9 cellular contexts compared by ENCODE assay signal in genomic region chr19:12703056-12703455, GRCh38. TPM values are rescaled to one million over a fixed set of nuclear protein-coding genes. Genes with fewer than 3 reads are reported as not detected.
A peak's percentile ranks its signal among the peaks of the same experiment; 100 is the strongest.
DNase-seq lines count a peak whose midpoint lies in the region; ATAC-seq and TF ChIP-seq lines count a peak whose summit lies in the region.
"Had no signal": no experiment of that assay in that cellular context is flagged by ENCODE, and none has a peak within 500 bp of the region (broad histone marks: within the 10 kb centered on the region; RNA-seq: fewer than 3 reads in every experiment).

No MANE protein-coding gene starts in this region.

- DNase-seq in activated naive CD4-positive, alpha-beta T cell treated with anti-CD3 and anti-CD28 coated beads, Interleukin-2, amount 50 U/mL, for 16 hours = no peak
- DNase-seq in NCI-H2171 treated with DMSO at 0.1 percent for 48 hours (lab: John Stamatoyannopoulos, UW) (peak; percentile 82), mammary epithelial cell (peak; percentile 9), pons (ENCODE audit: low spot score) (no peak), CD1c-positive myeloid dendritic cell (ENCODE audit: extremely low spot score) (no peak)
- no peak for DNase-seq in stimulated activated effector memory CD8-positive, alpha-beta T cell treated with anti-CD3 and anti-CD28 coated beads, Interleukin-12 subunit alpha, Interleukin-12 subunit beta, amount 100 ng/mL, for 72 hours (ENCODE audit: low spot score in 2 of 2)

- CTCF ChIA-PET in mammary epithelial cell (lab: Charles Lee; ENCODE audit: low non-redundant PET) = no interaction called here

- H3K4me2 ChIP-seq in mammary epithelial cell (ENCODE audit: insufficient read depth, low read depth, low read length) = no peak overlapping the region

- no TSS peak for BruUV-seq in mammary epithelial cell (replicated peaks; lab: Mats Ljungman, UMichigan)

- intact Hi-C loops in mammary epithelial cell (cut with micrococcal nuclease) = no loop called here

- H3K27ac Mint-ChIP-seq in activated naive CD4-positive, alpha-beta T cell treated with anti-CD3 and anti-CD28 coated beads, Interleukin-2, amount 50 U/mL, for 24 hours = peak overlapping the region; percentile 30
- no peak overlapping the region for H3K27ac Mint-ChIP-seq in stimulated activated effector memory CD8-positive, alpha-beta T cell treated with anti-CD3 and anti-CD28 coated beads, Interleukin-12 subunit alpha, Interleukin-12 subunit beta, amount 100 ng/mL, for 72 hours

- peaks cover 29% of the 10 kb centered on the region for H3K36me3 ChIP-seq in mammary epithelial cell (ENCODE audit: insufficient read depth, low read length)

- WGBS in mammary epithelial cell (ENCODE audit: low coverage, missing lambda C conversion rate) = 59% methylated on average over 9 of the region's 9 CpGs

- H3K27ac ChIP-seq in mammary epithelial cell (ENCODE audit: insufficient read depth, low read depth, low read length) = no peak overlapping the region

- no peak for TF ChIP-seq CTCF in mammary epithelial cell (conservative IDR thresholded peaks at IDR 0.05 in 1 of 2, IDR thresholded peaks at IDR 0.05 in 1 of 2; ENCODE audit: extremely low read depth in 1 of 2, insufficient read depth in 1 of 2, low read depth in 1 of 2, low read length in 2 of 2)

- peaks cover 10% of the 10 kb centered on the region for H3K79me2 ChIP-seq in mammary epithelial cell (ENCODE audit: insufficient read depth, low read length)

- peaks cover 8% of the 10 kb centered on the region for H3K36me3 Mint-ChIP-seq in activated naive CD4-positive, alpha-beta T cell treated with anti-CD3 and anti-CD28 coated beads, Interleukin-2, amount 50 U/mL, for 24 hours
- peaks cover 97% of the 10 kb centered on the region for H3K36me3 Mint-ChIP-seq in stimulated activated effector memory CD8-positive, alpha-beta T cell treated with anti-CD3 and anti-CD28 coated beads, Interleukin-12 subunit alpha, Interleukin-12 subunit beta, amount 100 ng/mL, for 72 hours

- H3K4me3 ChIP-seq in mammary epithelial cell (replicated peaks in 1 of 3; ENCODE audit: insufficient read depth in 1 of 3, low read depth in 2 of 3, low read length in 3 of 3) = no peak overlapping the region

- H3K27me3 ChIP-seq in mammary epithelial cell (ENCODE audit: insufficient read depth, low read length) = no peaks in the 10 kb centered on the region

- H2AFZ ChIP-seq in mammary epithelial cell (ENCODE audit: low read depth, low read length) = no peak overlapping the region

- peaks cover 6% of the 10 kb centered on the region for H3K4me1 Mint-ChIP-seq in activated naive CD4-positive, alpha-beta T cell treated with anti-CD3 and anti-CD28 coated beads, Interleukin-2, amount 50 U/mL, for 24 hours
- H3K4me1 Mint-ChIP-seq in stimulated activated effector memory CD8-positive, alpha-beta T cell treated with anti-CD3 and anti-CD28 coated beads, Interleukin-12 subunit alpha, Interleukin-12 subunit beta, amount 100 ng/mL, for 72 hours = peaks cover 3% of the 10 kb centered on the region

- no peak overlapping the region for H3K4me3 Mint-ChIP-seq in activated naive CD4-positive, alpha-beta T cell treated with anti-CD3 and anti-CD28 coated beads, Interleukin-2, amount 50 U/mL, for 24 hours
- no peak overlapping the region for H3K4me3 Mint-ChIP-seq in stimulated activated effector memory CD8-positive, alpha-beta T cell treated with anti-CD3 and anti-CD28 coated beads, Interleukin-12 subunit alpha, Interleukin-12 subunit beta, amount 100 ng/mL, for 72 hours

- H3K9me3 ChIP-seq in mammary epithelial cell (replicated peaks; ENCODE audit: insufficient read depth, low read length) = no peaks in the 10 kb centered on the region

- H4K20me1 ChIP-seq in mammary epithelial cell (ENCODE audit: insufficient read depth, low read length) = no peaks in the 10 kb centered on the region

- H3K4me1 ChIP-seq in mammary epithelial cell (ENCODE audit: insufficient read depth, low read length) = no peaks in the 10 kb centered on the region

- dilution Hi-C loops in mammary epithelial cell (cut with HindIII; ENCODE audit: low sequenced_read_pairs) = loop anchor here (5.0 kb wide), 2 partner anchors 59 to 104 kb away; partner anchors contain the start of gene RNASEH2A

- H3K9me3 Mint-ChIP-seq in activated naive CD4-positive, alpha-beta T cell treated with anti-CD3 and anti-CD28 coated beads, Interleukin-2, amount 50 U/mL, for 24 hours = no peaks in the 10 kb centered on the region
- H3K9me3 Mint-ChIP-seq in stimulated activated effector memory CD8-positive, alpha-beta T cell treated with anti-CD3 and anti-CD28 coated beads, Interleukin-12 subunit alpha, Interleukin-12 subunit beta, amount 100 ng/mL, for 72 hours = no peaks in the 10 kb centered on the region

- no peaks in the 10 kb centered on the region for H3K27me3 Mint-ChIP-seq in activated naive CD4-positive, alpha-beta T cell treated with anti-CD3 and anti-CD28 coated beads, Interleukin-2, amount 50 U/mL, for 24 hours

- in situ Hi-C loops in mammary epithelial cell (cut with MboI; ENCODE audit: low sequenced_read_pairs in 2 of 2) = no loop called here

- ATAC-seq in stimulated activated effector memory CD8-positive, alpha-beta T cell treated with anti-CD3 and anti-CD28 coated beads, Interleukin-12 subunit alpha, Interleukin-12 subunit beta, amount 100 ng/mL, for 72 hours = peak; percentile 43
- no peak for ATAC-seq in HG03460 (IDR thresholded peaks at IDR 0.05; ENCODE audit: unreplicated experiment)

- no peak overlapping the region for H3K9ac ChIP-seq in mammary epithelial cell (ENCODE audit: insufficient read depth, low read length)

RNA-seq across cellular contexts. Expression of gene FBXW9, which starts 6.6 kb away (rescaled TPM):
- 10 to 100 TPM; 13.7 to 14.8 TPM for total RNA-seq in mammary epithelial cell
- 14.4 TPM for polyA plus RNA-seq in mammary epithelial cell
- polyA minus RNA-seq in mammary epithelial cell = 6.5 TPM

RNA-seq across cellular contexts. Expression of gene GNG14, which starts 15.3 kb away (rescaled TPM):
- not detected for total RNA-seq in mammary epithelial cell
- not detected for polyA plus RNA-seq in mammary epithelial cell
- not detected for polyA minus RNA-seq in mammary epithelial cell
- total RNA-seq: myocyte had no signal

RNA-seq across cellular contexts. Expression of gene TNPO2, which starts 20.7 kb away (rescaled TPM):
- total RNA-seq in mammary epithelial cell = 100 to 1,000 TPM in 1 of 2 donors, 10 to 100 TPM in 1; 73.0 to 104 TPM
- 118 TPM for polyA plus RNA-seq in mammary epithelial cell
- polyA minus RNA-seq in mammary epithelial cell = 185 TPM

RNA-seq across cellular contexts. Expression of gene DHPS, which starts 21.4 kb away (rescaled TPM):
- 10 to 100 TPM; 46.5 to 73.8 TPM for total RNA-seq in mammary epithelial cell
- 69.0 TPM for polyA plus RNA-seq in mammary epithelial cell
- 86.4 TPM for polyA minus RNA-seq in mammary epithelial cell

RNA-seq across cellular contexts. Expression of gene TRIR, which starts 31.4 kb away (rescaled TPM):
- 100 to 1,000 TPM; 102 to 138 TPM for total RNA-seq in mammary epithelial cell
- 170 TPM for polyA plus RNA-seq in mammary epithelial cell
- 88.9 TPM for polyA minus RNA-seq in mammary epithelial cell

Comparison
In these comparisons a context has a peak if more than half of its experiments do, and no peak if none do; other contexts are left out.
1. DNase-seq: peak in NCI-H2171 treated with DMSO at 0.1 percent for 48 hours (single experiment) and mammary epithelial cell (single experiment); none in activated naive CD4-positive, alpha-beta T cell treated with anti-CD3 and anti-CD28 coated beads, Interleukin-2, amount 50 U/mL, for 16 hours (single experiment), stimulated activated effector memory CD8-positive, alpha-beta T cell treated with anti-CD3 and anti-CD28 coated beads, Interleukin-12 subunit alpha, Interleukin-12 subunit beta, amount 100 ng/mL, for 72 hours (0 of 2), pons (single experiment) and CD1c-positive myeloid dendritic cell (single experiment).